ENCODE assay signal across 8 cellular contexts in genomic region chr2:27428978-27429541, GRCh38. TPM values are rescaled to one million over a fixed set of nuclear protein-coding genes. Genes with fewer than 3 reads are reported as not detected.
DNase-seq lines count a peak whose midpoint lies in the region; ATAC-seq and TF ChIP-seq lines count a peak whose summit lies in the region.

No MANE protein-coding gene starts in this region.

- no peak for TF ChIP-seq CTCF in A673 (conservative IDR thresholded peaks at IDR 0.05; ENCODE audit: low read depth, low read length)
- TF ChIP-seq CTCF in coronary artery (IDR thresholded peaks at IDR 0.05) = no peak

- intact Hi-C loops in A673 (cut with micrococcal nuclease; ENCODE audit: unreplicated experiment) = loop anchor here (2.0 kb wide), 1 partner anchor 60 kb away; the partner anchor contains the start of gene IFT172

- H3K27ac ChIP-seq in A673 (ENCODE audit: low read depth, low read length, poor library complexity, severe bottlenecking) (peak overlapping the region; percentile 85), coronary artery (peak overlapping the region; percentile 93 to 98)

- peak; percentile 72 for ATAC-seq in GM18502 (IDR thresholded peaks at IDR 0.05; ENCODE audit: poor library complexity, unreplicated experiment)
- peak; percentile 53 for ATAC-seq in HG02938 (IDR thresholded peaks at IDR 0.05; ENCODE audit: unreplicated experiment)
- ATAC-seq in left lobe of liver = peak; percentile 88

- H3K27me3 ChIP-seq in A673 (replicated peaks; ENCODE audit: insufficient read depth, low read depth, low read length, poor library complexity) = no peaks in the 10 kb centered on the region

- peaks cover 8% of the 10 kb centered on the region for H3K4me1 ChIP-seq in A673 (ENCODE audit: insufficient read depth, low read length, poor library complexity, severe bottlenecking)

- peaks cover 12% of the 10 kb centered on the region for H3K36me3 ChIP-seq in A673 (ENCODE audit: insufficient read depth, low read length, poor library complexity, severe bottlenecking)

- POLR2A ChIA-PET in A673 (lab: Charles Lee; ENCODE audit: low non-redundant PET) = no interaction called here

- no TSS peak for BruUV-seq in A673 (replicated peaks; lab: Mats Ljungman, UMichigan)

- H3K9me3 ChIP-seq in A673 (ENCODE audit: low read depth, low read length, poor library complexity, severe bottlenecking) = no peaks in the 10 kb centered on the region

- DNase-seq in A673 (ENCODE audit: low spot score) (peak; percentile 80), NCI-H2196 treated with DMSO at 0.1 percent for 48 hours (lab: John Stamatoyannopoulos, UW; ENCODE audit: unreplicated experiment) (peak; percentile 63), coronary artery (ENCODE audit: low spot score) (peak; percentile 91), left lobe of liver (ENCODE audit: low spot score) (peak; percentile 91)
- DNase-seq in activated CD4-positive, alpha-beta T cell treated with anti-CD3 and anti-CD28 coated beads for 1 hour = peak; percentile 50
- peak; percentile 74 for DNase-seq in stimulated activated CD4-positive, alpha-beta T cell treated with anti-CD3 and anti-CD28 coated beads, Interleukin-1b, Interleukin-23, amount 100 ng/mL, for 48 hours

- H3K4me3 ChIP-seq in A673 (ENCODE audit: low read depth, low read length, poor library complexity, severe bottlenecking) = peak overlapping the region; percentile 64
- H3K4me3 ChIP-seq in coronary artery = peak overlapping the region; percentile 88

- CTCF ChIA-PET in A673 (lab: Charles Lee) = interaction anchor here (0.5 to 1.9 kb wide), 2 partner anchors 10 to 20 kb away, joined by 3 to 5 read pairs; partner anchors contain the start of gene PPM1G

RNA-seq across cellular contexts. Expression of gene NRBP1, which starts 0.6 kb away (rescaled TPM):
- 86.3 and 93.0 TPM in 2 replicates for total RNA-seq in A673 (2021)
- 37.2 TPM for total RNA-seq in left lobe of liver

RNA-seq across cellular contexts. Expression of gene KRTCAP3, which starts 13.1 kb away (rescaled TPM):
- total RNA-seq in A673 (2021) (2.6 and 3.4 TPM in 2 replicates), left lobe of liver (7.1 TPM)

RNA-seq across cellular contexts. Expression of gene PPM1G, which starts 19.7 kb away (rescaled TPM):
- total RNA-seq in A673 (2021) (147 and 155 TPM in 2 replicates), left lobe of liver (23.3 TPM)

RNA-seq across cellular contexts. Expression of gene ZNF513, which starts 48.5 kb away (rescaled TPM):
- total RNA-seq in A673 (2021) = 21.3 and 22.3 TPM in 2 replicates
- 10.5 TPM for total RNA-seq in left lobe of liver

RNA-seq across cellular contexts. Expression of gene SNX17, which starts 58.6 kb away (rescaled TPM):
- total RNA-seq in A673 (2021) (109 and 110 TPM in 2 replicates), left lobe of liver (56.1 TPM)

Comparison
In these comparisons a context has a peak if more than half of its experiments do, and no peak if none do; other contexts are left out.
1. Peak in every context shown above with its lines: DNase-seq, ATAC-seq, H3K4me3 ChIP-seq and H3K27ac ChIP-seq.